ENCODE assay signal across 1 cellular context in the genomic region with DNA sequence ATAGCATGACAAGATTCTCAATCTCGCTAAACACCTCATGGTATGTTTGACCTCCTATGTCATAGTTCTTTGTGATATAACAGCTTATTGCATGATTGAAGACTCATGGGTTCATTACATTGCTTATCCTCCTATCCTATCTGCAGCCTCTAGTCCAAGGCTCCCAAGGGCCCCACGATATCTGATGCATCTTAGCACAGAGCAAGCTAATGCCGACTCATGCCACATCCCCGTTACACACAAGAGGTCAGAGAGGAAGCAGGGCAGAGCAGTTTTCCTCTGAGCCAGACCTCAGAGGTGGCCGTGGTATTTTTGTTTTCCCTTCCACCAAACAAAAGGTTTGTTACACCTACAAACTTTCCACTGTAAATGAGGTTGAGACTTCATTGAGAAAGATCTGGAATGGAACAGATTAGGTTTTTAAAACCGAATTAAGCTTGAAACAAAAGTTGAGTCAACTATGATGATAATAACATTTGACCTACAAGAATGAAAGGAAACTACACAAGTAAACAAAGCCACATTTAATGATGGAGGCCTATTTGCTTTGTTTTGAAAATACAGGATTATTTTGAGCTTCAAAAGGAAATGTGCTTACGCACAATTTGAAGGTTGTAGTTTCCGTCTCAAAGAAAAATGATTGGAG.
TF ChIP-seq lines count a peak whose summit lies in the region.

No MANE protein-coding gene starts in this region.

TF ChIP-seq in K562, 482 proteins besides CTCF, POLR2A, EP300 and RAD21 (continued from another document and continues in another):
- TF ChIP-seq STAT6 (CRISPR knock-in tag; IDR thresholded peaks at IDR 0.05) (no peak; the same call in 1 of the 2 replicates), ZEB2 (IDR thresholded peaks at IDR 0.05) (peak; percentile 62), ZNF584 (CRISPR knock-in tag; IDR thresholded peaks at IDR 0.05; ENCODE audit: low read depth) (no peak), NBN (IDR thresholded peaks at IDR 0.05; ENCODE audit: low read depth) (no peak), TCF7 (IDR thresholded peaks at IDR 0.05; ENCODE audit: borderline replicate concordance) (no peak), GTF2B (IDR thresholded peaks at IDR 0.05; ENCODE audit: extremely low read depth, insufficient read length) (no peak), CAMTA2 (CRISPR knock-in tag; conservative IDR thresholded peaks at IDR 0.05) (no peak), FOXM1 (IDR thresholded peaks at IDR 0.05; ENCODE audit: low read depth) (no peak), FOXM1 (CRISPR knock-in tag; IDR thresholded peaks at IDR 0.05; ENCODE audit: low read depth) (no peak), ARID1B (IDR thresholded peaks at IDR 0.05) (peak; percentile 78), ZNF165 (CRISPR knock-in tag; IDR thresholded peaks at IDR 0.05; ENCODE audit: borderline replicate concordance) (no peak), L3MBTL2 (IDR thresholded peaks at IDR 0.05) (no peak; the same call in none of the 2 replicates), ZNF583 (CRISPR knock-in tag; IDR thresholded peaks at IDR 0.05) (no peak), CTBP1 (IDR thresholded peaks at IDR 0.05; ENCODE audit: borderline replicate concordance) (peak; percentile 93), COPS2 (conservative IDR thresholded peaks at IDR 0.05) (no peak), ZNF766 (CRISPR knock-in tag; conservative IDR thresholded peaks at IDR 0.05) (peak; percentile 56; the same call in 1 of the 2 replicates), RNF2 (IDR thresholded peaks at IDR 0.05) (peak; percentile 88; the same call in 1 of the 2 replicates), ZNF655 (CRISPR knock-in tag; IDR thresholded peaks at IDR 0.05) (no peak), GABPA (tag; conservative IDR thresholded peaks at IDR 0.05; ENCODE audit: low read depth) (peak; percentile 51; the same call in 1 of the 2 replicates), ATF7 (IDR thresholded peaks at IDR 0.05) (peak; percentile 77), FOSL1 (tag; conservative IDR thresholded peaks at IDR 0.05) (peak; percentile 72), POLR2H (tag; IDR thresholded peaks at IDR 0.05; ENCODE audit: low read depth) (peak; percentile 57; the same call in 1 of the 2 replicates), RCOR1 (IDR thresholded peaks at IDR 0.05; ENCODE audit: borderline replicate concordance in 1 of 2, low read depth in 2 of 2, low read length in 2 of 2) (peak in 1 of 2 experiments; percentile 92; a peak in 2 of 4 replicates), ZNF57 (CRISPR knock-in tag; IDR thresholded peaks at IDR 0.05) (0 out of 2 replicates have a peak, but pooled peaks have one; percentile 20), BRD9 (IDR thresholded peaks at IDR 0.05; ENCODE audit: low read depth, partially characterized antibody) (peak; percentile 13), ZC3H8 (IDR thresholded peaks at IDR 0.05) (no peak), GTF2E2 (tag; IDR thresholded peaks at IDR 0.05) (0 out of 2 replicates have a peak, but pooled peaks have one; percentile 55), ELF1 (tag; IDR thresholded peaks at IDR 0.05) (no peak), ZNF174 (CRISPR knock-in tag; IDR thresholded peaks at IDR 0.05) (no peak), ZNF354B (CRISPR knock-in tag; IDR thresholded peaks at IDR 0.05) (no peak), PHF20 (IDR thresholded peaks at IDR 0.05; ENCODE audit: partially characterized antibody) (no peak), ZFP91 (CRISPR knock-in tag; IDR thresholded peaks at IDR 0.05) (no peak), ZNF518B (CRISPR knock-in tag; IDR thresholded peaks at IDR 0.05) (no peak), TBL1XR1 (IDR thresholded peaks at IDR 0.05; ENCODE audit: low read length in 2 of 2) (peak in 1 of 2 experiments; percentile 82; a peak in 2 of 4 replicates), CREM (IDR thresholded peaks at IDR 0.05; ENCODE audit: low read depth) (peak; percentile 64), ESRRA (IDR thresholded peaks at IDR 0.05; ENCODE audit: borderline replicate concordance, low read depth) (peak; percentile 54; the same call in 1 of the 2 replicates), MTA1 (IDR thresholded peaks at IDR 0.05; ENCODE audit: borderline replicate concordance) (0 out of 2 replicates have a peak, but pooled peaks have one; percentile 74), RHOXF2B (CRISPR knock-in tag; conservative IDR thresholded peaks at IDR 0.05) (0 out of 2 replicates have a peak, but pooled peaks have one; percentile 47)
- TF ChIP-seq, protein P1, sequence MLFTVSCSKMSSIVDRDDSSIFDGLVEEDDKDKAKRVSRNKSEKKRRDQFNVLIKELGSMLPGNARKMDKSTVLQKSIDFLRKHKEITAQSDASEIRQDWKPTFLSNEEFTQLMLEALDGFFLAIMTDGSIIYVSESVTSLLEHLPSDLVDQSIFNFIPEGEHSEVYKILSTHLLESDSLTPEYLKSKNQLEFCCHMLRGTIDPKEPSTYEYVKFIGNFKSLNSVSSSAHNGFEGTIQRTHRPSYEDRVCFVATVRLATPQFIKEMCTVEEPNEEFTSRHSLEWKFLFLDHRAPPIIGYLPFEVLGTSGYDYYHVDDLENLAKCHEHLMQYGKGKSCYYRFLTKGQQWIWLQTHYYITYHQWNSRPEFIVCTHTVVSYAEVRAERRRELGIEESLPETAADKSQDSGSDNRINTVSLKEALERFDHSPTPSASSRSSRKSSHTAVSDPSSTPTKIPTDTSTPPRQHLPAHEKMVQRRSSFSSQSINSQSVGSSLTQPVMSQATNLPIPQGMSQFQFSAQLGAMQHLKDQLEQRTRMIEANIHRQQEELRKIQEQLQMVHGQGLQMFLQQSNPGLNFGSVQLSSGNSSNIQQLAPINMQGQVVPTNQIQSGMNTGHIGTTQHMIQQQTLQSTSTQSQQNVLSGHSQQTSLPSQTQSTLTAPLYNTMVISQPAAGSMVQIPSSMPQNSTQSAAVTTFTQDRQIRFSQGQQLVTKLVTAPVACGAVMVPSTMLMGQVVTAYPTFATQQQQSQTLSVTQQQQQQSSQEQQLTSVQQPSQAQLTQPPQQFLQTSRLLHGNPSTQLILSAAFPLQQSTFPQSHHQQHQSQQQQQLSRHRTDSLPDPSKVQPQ (CRISPR knock-in tag; IDR thresholded peaks at IDR 0.05; ENCODE audit: borderline replicate concordance): peak; percentile 31; the same call in 1 of the 2 replicates
- TF ChIP-seq, protein P2, sequence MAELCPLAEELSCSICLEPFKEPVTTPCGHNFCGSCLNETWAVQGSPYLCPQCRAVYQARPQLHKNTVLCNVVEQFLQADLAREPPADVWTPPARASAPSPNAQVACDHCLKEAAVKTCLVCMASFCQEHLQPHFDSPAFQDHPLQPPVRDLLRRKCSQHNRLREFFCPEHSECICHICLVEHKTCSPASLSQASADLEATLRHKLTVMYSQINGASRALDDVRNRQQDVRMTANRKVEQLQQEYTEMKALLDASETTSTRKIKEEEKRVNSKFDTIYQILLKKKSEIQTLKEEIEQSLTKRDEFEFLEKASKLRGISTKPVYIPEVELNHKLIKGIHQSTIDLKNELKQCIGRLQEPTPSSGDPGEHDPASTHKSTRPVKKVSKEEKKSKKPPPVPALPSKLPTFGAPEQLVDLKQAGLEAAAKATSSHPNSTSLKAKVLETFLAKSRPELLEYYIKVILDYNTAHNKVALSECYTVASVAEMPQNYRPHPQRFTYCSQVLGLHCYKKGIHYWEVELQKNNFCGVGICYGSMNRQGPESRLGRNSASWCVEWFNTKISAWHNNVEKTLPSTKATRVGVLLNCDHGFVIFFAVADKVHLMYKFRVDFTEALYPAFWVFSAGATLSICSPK (IDR thresholded peaks at IDR 0.05; ENCODE audit: borderline replicate concordance): no peak
- TF ChIP-seq, protein P3, sequence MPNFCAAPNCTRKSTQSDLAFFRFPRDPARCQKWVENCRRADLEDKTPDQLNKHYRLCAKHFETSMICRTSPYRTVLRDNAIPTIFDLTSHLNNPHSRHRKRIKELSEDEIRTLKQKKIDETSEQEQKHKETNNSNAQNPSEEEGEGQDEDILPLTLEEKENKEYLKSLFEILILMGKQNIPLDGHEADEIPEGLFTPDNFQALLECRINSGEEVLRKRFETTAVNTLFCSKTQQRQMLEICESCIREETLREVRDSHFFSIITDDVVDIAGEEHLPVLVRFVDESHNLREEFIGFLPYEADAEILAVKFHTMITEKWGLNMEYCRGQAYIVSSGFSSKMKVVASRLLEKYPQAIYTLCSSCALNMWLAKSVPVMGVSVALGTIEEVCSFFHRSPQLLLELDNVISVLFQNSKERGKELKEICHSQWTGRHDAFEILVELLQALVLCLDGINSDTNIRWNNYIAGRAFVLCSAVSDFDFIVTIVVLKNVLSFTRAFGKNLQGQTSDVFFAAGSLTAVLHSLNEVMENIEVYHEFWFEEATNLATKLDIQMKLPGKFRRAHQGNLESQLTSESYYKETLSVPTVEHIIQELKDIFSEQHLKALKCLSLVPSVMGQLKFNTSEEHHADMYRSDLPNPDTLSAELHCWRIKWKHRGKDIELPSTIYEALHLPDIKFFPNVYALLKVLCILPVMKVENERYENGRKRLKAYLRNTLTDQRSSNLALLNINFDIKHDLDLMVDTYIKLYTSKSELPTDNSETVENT (CRISPR knock-in tag; IDR thresholded peaks at IDR 0.05): no peak
- TF ChIP-seq, protein P4, sequence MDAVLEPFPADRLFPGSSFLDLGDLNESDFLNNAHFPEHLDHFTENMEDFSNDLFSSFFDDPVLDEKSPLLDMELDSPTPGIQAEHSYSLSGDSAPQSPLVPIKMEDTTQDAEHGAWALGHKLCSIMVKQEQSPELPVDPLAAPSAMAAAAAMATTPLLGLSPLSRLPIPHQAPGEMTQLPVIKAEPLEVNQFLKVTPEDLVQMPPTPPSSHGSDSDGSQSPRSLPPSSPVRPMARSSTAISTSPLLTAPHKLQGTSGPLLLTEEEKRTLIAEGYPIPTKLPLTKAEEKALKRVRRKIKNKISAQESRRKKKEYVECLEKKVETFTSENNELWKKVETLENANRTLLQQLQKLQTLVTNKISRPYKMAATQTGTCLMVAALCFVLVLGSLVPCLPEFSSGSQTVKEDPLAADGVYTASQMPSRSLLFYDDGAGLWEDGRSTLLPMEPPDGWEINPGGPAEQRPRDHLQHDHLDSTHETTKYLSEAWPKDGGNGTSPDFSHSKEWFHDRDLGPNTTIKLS (IDR thresholded peaks at IDR 0.05; ENCODE audit: borderline replicate concordance, low read depth): peak; percentile 76; the same call in 1 of the 2 replicates
